ENCODE assay signal across 19 cellular contexts in the genomic region with DNA sequence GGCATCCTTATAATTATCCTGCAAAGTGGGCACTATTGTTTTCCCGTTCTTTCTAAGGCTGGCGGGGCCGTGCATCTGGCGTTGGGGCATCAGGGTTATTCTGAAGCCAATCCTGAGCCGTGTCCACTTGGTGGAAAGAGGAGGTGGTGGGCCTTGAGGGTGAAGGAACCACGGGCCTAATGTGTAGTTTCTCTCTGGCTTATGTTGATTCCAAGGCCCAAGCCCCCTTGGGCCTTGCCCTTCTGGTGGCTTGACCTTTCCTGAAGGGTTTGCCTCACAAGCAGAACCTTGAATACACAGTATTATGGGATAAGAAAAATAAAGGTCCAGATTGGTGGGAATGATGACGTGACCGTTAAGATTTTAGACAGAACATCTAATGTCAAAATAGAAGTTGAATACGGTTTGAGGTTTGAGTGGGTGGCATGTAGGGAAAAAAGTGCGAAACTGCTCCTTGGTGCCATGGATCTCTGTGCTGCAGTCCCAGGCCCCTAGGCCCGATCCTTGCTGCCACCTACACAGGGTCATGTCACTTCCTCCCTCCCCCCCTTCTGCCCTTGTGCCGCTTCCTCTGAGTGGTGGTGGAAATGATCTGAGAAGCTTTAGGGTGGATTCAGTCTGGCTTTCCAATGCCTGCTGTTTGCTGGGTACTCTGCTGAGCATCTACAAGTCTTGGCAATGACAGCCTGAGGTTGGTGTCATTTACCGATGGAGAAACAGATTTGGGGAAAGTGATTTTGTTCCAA.
A peak's percentile ranks its signal among the peaks of the same experiment; 100 is the strongest.
DNase-seq lines count a peak whose midpoint lies in the region; ATAC-seq and TF ChIP-seq lines count a peak whose summit lies in the region.
"Had no signal": no experiment of that assay in that cellular context is flagged by ENCODE, and none has a peak within 500 bp of the region (broad histone marks: within the 10 kb centered on the region; RNA-seq: fewer than 3 reads in every experiment).

No MANE protein-coding gene starts in this region.

- peak; percentile 41 for TF ChIP-seq POLR2A in GM18505 (IDR thresholded peaks at IDR 0.05; ENCODE audit: borderline replicate concordance, extremely low read depth, insufficient read depth, insufficient read length)

- H3K9me3 Mint-ChIP-seq in activated naive CD8-positive, alpha-beta T cell treated with anti-CD3 and anti-CD28 coated beads, Interleukin-2, amount 50 U/mL, for 24 hours = no peaks in the 10 kb centered on the region
- H3K9me3 Mint-ChIP-seq in progenitor cell of endocrine pancreas (ENCODE audit: low read depth) = no peaks in the 10 kb centered on the region
- H3K9me3 Mint-ChIP-seq: activated CD4-positive, alpha-beta memory T cell treated with anti-CD3 and anti-CD28 coated beads, Interleukin-2, amount 10 ng/mL, durations not matched to agents 7 days and 5 days had no signal

- peak; percentile 35 for DNase-seq in NCI-H2171 treated with DMSO at 0.1 percent for 48 hours (lab: John Stamatoyannopoulos, UW)
- no peak for DNase-seq in NCI-H2171 (lab: John Stamatoyannopoulos, UW)
- DNase-seq in activated naive CD8-positive, alpha-beta T cell treated with anti-CD3 and anti-CD28 coated beads, Interleukin-2, amount 50 U/mL, for 24 hours = no peak
- no peak for DNase-seq in progenitor cell of endocrine pancreas (ENCODE audit: low spot score, unreplicated experiment)
- DNase-seq in left colon = no peak
- DNase-seq: activated CD4-positive, alpha-beta memory T cell treated with anti-CD3 and anti-CD28 coated beads, Interleukin-2, amount 10 ng/mL, durations not matched to agents 7 days and 5 days; aorta; BE2C; cerebellar nuclear complex; HCEC 1CT; heart left ventricle; NCI-H1417 treated with DMSO at 0.1 percent for 48 hours; NCI-H526; right cardiac atrium; tibial artery had no signal

- H3K27ac Mint-ChIP-seq in activated naive CD8-positive, alpha-beta T cell treated with anti-CD3 and anti-CD28 coated beads, Interleukin-2, amount 50 U/mL, for 24 hours = peak overlapping the region; percentile 62
- peak overlapping the region; percentile 15 for H3K27ac Mint-ChIP-seq in progenitor cell of endocrine pancreas
- H3K27ac Mint-ChIP-seq: activated CD4-positive, alpha-beta memory T cell treated with anti-CD3 and anti-CD28 coated beads, Interleukin-2, amount 10 ng/mL, durations not matched to agents 7 days and 5 days had no signal

- H3K27me3 Mint-ChIP-seq in activated naive CD8-positive, alpha-beta T cell treated with anti-CD3 and anti-CD28 coated beads, Interleukin-2, amount 50 U/mL, for 24 hours = no peaks in the 10 kb centered on the region
- H3K27me3 Mint-ChIP-seq in progenitor cell of endocrine pancreas = no peaks in the 10 kb centered on the region
- H3K27me3 Mint-ChIP-seq: activated CD4-positive, alpha-beta memory T cell treated with anti-CD3 and anti-CD28 coated beads, Interleukin-2, amount 10 ng/mL, durations not matched to agents 7 days and 5 days had no signal

- peaks cover 50% of the 10 kb centered on the region for H3K4me1 Mint-ChIP-seq in activated naive CD8-positive, alpha-beta T cell treated with anti-CD3 and anti-CD28 coated beads, Interleukin-2, amount 50 U/mL, for 24 hours
- H3K4me1 Mint-ChIP-seq in progenitor cell of endocrine pancreas (ENCODE audit: low read depth) = no peaks in the 10 kb centered on the region

- peaks cover 33% of the 10 kb centered on the region for H3K36me3 Mint-ChIP-seq in activated naive CD8-positive, alpha-beta T cell treated with anti-CD3 and anti-CD28 coated beads, Interleukin-2, amount 50 U/mL, for 24 hours (ENCODE audit: low read depth)
- H3K36me3 Mint-ChIP-seq in progenitor cell of endocrine pancreas (ENCODE audit: insufficient read depth) = peaks cover 10% of the 10 kb centered on the region

- no peak overlapping the region for H3K4me3 Mint-ChIP-seq in activated naive CD8-positive, alpha-beta T cell treated with anti-CD3 and anti-CD28 coated beads, Interleukin-2, amount 50 U/mL, for 24 hours
- no peak overlapping the region for H3K4me3 Mint-ChIP-seq in progenitor cell of endocrine pancreas (ENCODE audit: low read depth)
- H3K4me3 Mint-ChIP-seq: activated CD4-positive, alpha-beta memory T cell treated with anti-CD3 and anti-CD28 coated beads, Interleukin-2, amount 10 ng/mL, durations not matched to agents 7 days and 5 days had no signal

- intact Hi-C loops in left colon (cut with DNase I, micrococcal nuclease) = no loop called here

- no peak for TF ChIP-seq CTCF in progenitor cell of endocrine pancreas (IDR thresholded peaks at IDR 0.05; ENCODE audit: unreplicated experiment)

- ATAC-seq in GM18505 (IDR thresholded peaks at IDR 0.05; ENCODE audit: unreplicated experiment) = no peak
- no peak for ATAC-seq in activated naive CD8-positive, alpha-beta T cell treated with anti-CD3 and anti-CD28 coated beads, Interleukin-2, amount 50 U/mL, for 24 hours
- ATAC-seq in HG03457 (IDR thresholded peaks at IDR 0.05; ENCODE audit: unreplicated experiment) = no peak
- no peak for ATAC-seq in left colon
- ATAC-seq in GM18907 (IDR thresholded peaks at IDR 0.05; ENCODE audit: unreplicated experiment) = no peak
- ATAC-seq: heart left ventricle, right cardiac atrium, Right ventricle myocardium inferior had no signal
